In the genomic region with DNA sequence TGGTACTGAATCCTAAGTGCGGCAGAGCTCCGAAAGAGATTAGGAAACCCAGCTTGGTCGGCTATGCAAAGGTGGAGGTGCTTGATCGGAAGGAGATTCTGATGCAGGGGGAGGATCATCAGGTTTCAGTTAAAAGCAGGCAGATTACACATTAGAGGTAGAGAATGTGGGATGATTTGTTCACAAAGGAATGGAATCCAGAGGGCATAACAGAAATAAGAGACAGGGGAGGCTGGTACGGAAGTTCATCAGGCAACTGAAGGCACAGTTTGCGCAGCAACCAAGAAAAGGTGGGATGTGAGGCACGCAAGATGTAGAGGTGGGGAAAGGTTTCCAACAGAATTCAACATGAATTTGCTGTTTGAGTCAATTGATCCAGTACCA, we compare ENCODE assay signal across 1 cellular context.
TF ChIP-seq lines count a peak whose summit lies in the region.

No MANE protein-coding gene starts in this region.

TF ChIP-seq in GM23338, 12 proteins besides CTCF, POLR2A, EP300 and RAD21 (continued from another document):
- TF ChIP-seq, protein P1, sequence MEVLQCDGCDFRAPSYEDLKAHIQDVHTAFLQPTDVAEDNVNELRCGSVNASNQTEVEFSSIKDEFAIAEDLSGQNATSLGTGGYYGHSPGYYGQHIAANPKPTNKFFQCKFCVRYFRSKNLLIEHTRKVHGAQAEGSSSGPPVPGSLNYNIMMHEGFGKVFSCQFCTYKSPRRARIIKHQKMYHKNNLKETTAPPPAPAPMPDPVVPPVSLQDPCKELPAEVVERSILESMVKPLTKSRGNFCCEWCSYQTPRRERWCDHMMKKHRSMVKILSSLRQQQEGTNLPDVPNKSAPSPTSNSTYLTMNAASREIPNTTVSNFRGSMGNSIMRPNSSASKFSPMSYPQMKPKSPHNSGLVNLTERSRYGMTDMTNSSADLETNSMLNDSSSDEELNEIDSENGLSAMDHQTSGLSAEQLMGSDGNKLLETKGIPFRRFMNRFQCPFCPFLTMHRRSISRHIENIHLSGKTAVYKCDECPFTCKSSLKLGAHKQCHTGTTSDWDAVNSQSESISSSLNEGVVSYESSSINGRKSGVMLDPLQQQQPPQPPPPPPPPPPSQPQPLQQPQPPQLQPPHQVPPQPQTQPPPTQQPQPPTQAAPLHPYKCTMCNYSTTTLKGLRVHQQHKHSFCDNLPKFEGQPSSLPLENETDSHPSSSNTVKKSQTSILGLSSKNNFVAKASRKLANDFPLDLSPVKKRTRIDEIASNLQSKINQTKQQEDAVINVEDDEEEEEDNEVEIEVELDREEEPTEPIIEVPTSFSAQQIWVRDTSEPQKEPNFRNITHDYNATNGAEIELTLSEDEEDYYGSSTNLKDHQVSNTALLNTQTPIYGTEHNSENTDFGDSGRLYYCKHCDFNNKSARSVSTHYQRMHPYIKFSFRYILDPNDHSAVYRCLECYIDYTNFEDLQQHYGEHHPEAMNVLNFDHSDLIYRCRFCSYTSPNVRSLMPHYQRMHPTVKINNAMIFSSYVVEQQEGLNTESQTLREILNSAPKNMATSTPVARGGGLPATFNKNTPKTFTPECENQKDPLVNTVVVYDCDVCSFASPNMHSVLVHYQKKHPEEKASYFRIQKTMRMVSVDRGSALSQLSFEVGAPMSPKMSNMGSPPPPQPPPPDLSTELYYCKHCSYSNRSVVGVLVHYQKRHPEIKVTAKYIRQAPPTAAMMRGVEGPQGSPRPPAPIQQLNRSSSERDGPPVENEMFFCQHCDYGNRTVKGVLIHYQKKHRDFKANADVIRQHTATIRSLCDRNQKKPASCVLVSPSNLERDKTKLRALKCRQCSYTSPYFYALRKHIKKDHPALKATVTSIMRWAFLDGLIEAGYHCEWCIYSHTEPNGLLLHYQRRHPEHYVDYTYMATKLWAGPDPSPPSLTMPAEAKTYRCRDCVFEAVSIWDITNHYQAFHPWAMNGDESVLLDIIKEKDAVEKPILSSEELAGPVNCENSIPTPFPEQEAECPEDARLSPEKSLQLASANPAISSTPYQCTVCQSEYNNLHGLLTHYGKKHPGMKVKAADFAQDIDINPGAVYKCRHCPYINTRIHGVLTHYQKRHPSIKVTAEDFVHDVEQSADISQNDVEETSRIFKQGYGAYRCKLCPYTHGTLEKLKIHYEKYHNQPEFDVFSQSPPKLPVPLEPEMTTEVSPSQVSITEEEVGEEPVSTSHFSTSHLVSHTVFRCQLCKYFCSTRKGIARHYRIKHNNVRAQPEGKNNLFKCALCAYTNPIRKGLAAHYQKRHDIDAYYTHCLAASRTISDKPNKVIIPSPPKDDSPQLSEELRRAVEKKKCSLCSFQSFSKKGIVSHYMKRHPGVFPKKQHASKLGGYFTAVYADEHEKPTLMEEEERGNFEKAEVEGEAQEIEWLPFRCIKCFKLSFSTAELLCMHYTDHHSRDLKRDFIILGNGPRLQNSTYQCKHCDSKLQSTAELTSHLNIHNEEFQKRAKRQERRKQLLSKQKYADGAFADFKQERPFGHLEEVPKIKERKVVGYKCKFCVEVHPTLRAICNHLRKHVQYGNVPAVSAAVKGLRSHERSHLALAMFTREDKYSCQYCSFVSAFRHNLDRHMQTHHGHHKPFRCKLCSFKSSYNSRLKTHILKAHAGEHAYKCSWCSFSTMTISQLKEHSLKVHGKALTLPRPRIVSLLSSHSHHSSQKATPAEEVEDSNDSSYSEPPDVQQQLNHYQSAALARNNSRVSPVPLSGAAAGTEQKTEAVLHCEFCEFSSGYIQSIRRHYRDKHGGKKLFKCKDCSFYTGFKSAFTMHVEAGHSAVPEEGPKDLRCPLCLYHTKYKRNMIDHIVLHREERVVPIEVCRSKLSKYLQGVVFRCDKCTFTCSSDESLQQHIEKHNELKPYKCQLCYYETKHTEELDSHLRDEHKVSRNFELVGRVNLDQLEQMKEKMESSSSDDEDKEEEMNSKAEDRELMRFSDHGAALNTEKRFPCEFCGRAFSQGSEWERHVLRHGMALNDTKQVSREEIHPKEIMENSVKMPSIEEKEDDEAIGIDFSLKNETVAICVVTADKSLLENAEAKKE (CRISPR knock-in tag; IDR thresholded peaks at IDR 0.05): no peak
- TF ChIP-seq JUNB (IDR thresholded peaks at IDR 0.05; ENCODE audit: unreplicated experiment) (no peak), CREB1 (CRISPR knock-in tag; IDR thresholded peaks at IDR 0.05; ENCODE audit: low read depth) (no peak), EZH2 (IDR thresholded peaks at IDR 0.05; ENCODE audit: low read depth, unreplicated experiment) (no peak), EZH2phosphoT487 (IDR thresholded peaks at IDR 0.05; ENCODE audit: unreplicated experiment) (no peak), ZNF331 (CRISPR knock-in tag; IDR thresholded peaks at IDR 0.05; ENCODE audit: low read depth) (no peak), STAT1 (IDR thresholded peaks at IDR 0.05; ENCODE audit: unreplicated experiment) (no peak), POLR2AphosphoS5 (IDR thresholded peaks at IDR 0.05; ENCODE audit: low read depth) (no peak), ZNF114 (CRISPR knock-in tag; IDR thresholded peaks at IDR 0.05) (no peak)
- TF ChIP-seq, protein P2, sequence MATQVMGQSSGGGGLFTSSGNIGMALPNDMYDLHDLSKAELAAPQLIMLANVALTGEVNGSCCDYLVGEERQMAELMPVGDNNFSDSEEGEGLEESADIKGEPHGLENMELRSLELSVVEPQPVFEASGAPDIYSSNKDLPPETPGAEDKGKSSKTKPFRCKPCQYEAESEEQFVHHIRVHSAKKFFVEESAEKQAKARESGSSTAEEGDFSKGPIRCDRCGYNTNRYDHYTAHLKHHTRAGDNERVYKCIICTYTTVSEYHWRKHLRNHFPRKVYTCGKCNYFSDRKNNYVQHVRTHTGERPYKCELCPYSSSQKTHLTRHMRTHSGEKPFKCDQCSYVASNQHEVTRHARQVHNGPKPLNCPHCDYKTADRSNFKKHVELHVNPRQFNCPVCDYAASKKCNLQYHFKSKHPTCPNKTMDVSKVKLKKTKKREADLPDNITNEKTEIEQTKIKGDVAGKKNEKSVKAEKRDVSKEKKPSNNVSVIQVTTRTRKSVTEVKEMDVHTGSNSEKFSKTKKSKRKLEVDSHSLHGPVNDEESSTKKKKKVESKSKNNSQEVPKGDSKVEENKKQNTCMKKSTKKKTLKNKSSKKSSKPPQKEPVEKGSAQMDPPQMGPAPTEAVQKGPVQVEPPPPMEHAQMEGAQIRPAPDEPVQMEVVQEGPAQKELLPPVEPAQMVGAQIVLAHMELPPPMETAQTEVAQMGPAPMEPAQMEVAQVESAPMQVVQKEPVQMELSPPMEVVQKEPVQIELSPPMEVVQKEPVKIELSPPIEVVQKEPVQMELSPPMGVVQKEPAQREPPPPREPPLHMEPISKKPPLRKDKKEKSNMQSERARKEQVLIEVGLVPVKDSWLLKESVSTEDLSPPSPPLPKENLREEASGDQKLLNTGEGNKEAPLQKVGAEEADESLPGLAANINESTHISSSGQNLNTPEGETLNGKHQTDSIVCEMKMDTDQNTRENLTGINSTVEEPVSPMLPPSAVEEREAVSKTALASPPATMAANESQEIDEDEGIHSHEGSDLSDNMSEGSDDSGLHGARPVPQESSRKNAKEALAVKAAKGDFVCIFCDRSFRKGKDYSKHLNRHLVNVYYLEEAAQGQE (IDR thresholded peaks at IDR 0.05; ENCODE audit: unreplicated experiment): no peak
- TF ChIP-seq, protein P3, sequence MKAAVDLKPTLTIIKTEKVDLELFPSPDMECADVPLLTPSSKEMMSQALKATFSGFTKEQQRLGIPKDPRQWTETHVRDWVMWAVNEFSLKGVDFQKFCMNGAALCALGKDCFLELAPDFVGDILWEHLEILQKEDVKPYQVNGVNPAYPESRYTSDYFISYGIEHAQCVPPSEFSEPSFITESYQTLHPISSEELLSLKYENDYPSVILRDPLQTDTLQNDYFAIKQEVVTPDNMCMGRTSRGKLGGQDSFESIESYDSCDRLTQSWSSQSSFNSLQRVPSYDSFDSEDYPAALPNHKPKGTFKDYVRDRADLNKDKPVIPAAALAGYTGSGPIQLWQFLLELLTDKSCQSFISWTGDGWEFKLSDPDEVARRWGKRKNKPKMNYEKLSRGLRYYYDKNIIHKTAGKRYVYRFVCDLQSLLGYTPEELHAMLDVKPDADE (IDR thresholded peaks at IDR 0.05): no peak
